9 cellular contexts compared by ENCODE assay signal in genomic region chr16:22357635-22357971, GRCh38. TPM values are rescaled to one million over a fixed set of nuclear protein-coding genes. Genes with fewer than 3 reads are reported as not detected.
DNase-seq lines count a peak whose midpoint lies in the region; ATAC-seq, FAIRE-seq and TF ChIP-seq lines count a peak whose summit lies in the region.
"Had no signal": no experiment of that assay in that cellular context is flagged by ENCODE, and none has a peak within 500 bp of the region (broad histone marks: within the 10 kb centered on the region; RNA-seq: fewer than 3 reads in every experiment).

No MANE protein-coding gene starts in this region.

- H3K4me1 Mint-ChIP-seq in CD4-positive, CD25-positive, alpha-beta regulatory T cell = peaks cover 35 to 88% (median 65%) of the 10 kb centered on the region in 4 donors
- peaks cover 14% of the 10 kb centered on the region for H3K4me1 Mint-ChIP-seq in endothelial cell (ENCODE audit: unreplicated experiment)

- no TSS peak for BruUV-seq in HepG2 (replicated peaks; lab: Mats Ljungman, UMichigan)

- TF ChIP-seq CTCF in endothelial cell (IDR thresholded peaks at IDR 0.05; ENCODE audit: unreplicated experiment) (no peak), HepG2 (CRISPR knock-in tag; IDR thresholded peaks at IDR 0.05) (no peak), left ventricle myocardium inferior (IDR thresholded peaks at IDR 0.05; ENCODE audit: borderline replicate concordance) (no peak), sigmoid colon (IDR thresholded peaks at IDR 0.05) (no peak)

- H3K36me3 ChIP-seq in CD4-positive, CD25-positive, alpha-beta regulatory T cell (ENCODE audit: control insufficient read depth, insufficient read depth, low read length) = peaks cover 23% of the 10 kb centered on the region
- H3K36me3 ChIP-seq in HepG2 (replicated peaks in 1 of 2; ENCODE audit: control insufficient read depth in 1 of 2, insufficient read depth in 2 of 2, low read length in 2 of 2) (peaks cover 20 to 61% of the 10 kb centered on the region in 2 experiments), left ventricle myocardium inferior (peaks cover 6% of the 10 kb centered on the region), sigmoid colon (peaks cover 0 to 6% (median 2%) of the 10 kb centered on the region in 4 donors)

- peak overlapping the region; percentile 89 to 95 (median 93) for H3K27ac Mint-ChIP-seq in CD4-positive, CD25-positive, alpha-beta regulatory T cell
- H3K27ac Mint-ChIP-seq in endothelial cell (ENCODE audit: unreplicated experiment) = peak overlapping the region; percentile 18

- H3K4me1 ChIP-seq in CD4-positive, CD25-positive, alpha-beta regulatory T cell (ENCODE audit: control insufficient read depth, insufficient read depth, low read length, poor library complexity, severe bottlenecking) = peaks cover 83% of the 10 kb centered on the region
- H3K4me1 ChIP-seq in HepG2 (ENCODE audit: insufficient read depth, low read length) = peaks cover 45% of the 10 kb centered on the region
- H3K4me1 ChIP-seq in left ventricle myocardium inferior = peaks cover 16% of the 10 kb centered on the region
- H3K4me1 ChIP-seq in sigmoid colon = peaks cover 0 to 32% (median 25%) of the 10 kb centered on the region in 4 donors

- H2AFZ ChIP-seq in HepG2 (ENCODE audit: low read length) = no peak overlapping the region

- peak; percentile 71 to 73 for ATAC-seq in CD4-positive, CD25-positive, alpha-beta regulatory T cell (ENCODE audit: low read depth in 2 of 2)
- ATAC-seq in GM19438 (IDR thresholded peaks at IDR 0.05; ENCODE audit: low read depth, unreplicated experiment) = peak; percentile 80
- ATAC-seq in HG03460 (IDR thresholded peaks at IDR 0.05; ENCODE audit: unreplicated experiment) = peak; percentile 66
- no peak for ATAC-seq in HepG2

- CTCF ChIA-PET in HepG2 (lab: Yijun Ruan, JAX; ENCODE audit: low intra/inter-chr PET ratio, low total read pairs) = no interaction called here

- POLR2A ChIA-PET in HepG2 (lab: Yijun Ruan, JAX) = interaction anchor here (0.9 to 2.4 kb wide), 2 partner anchors 12 to 17 kb away, joined by 6 read pairs; partner anchors contain the start of gene CDR2

- H3K27ac ChIP-seq in CD4-positive, CD25-positive, alpha-beta regulatory T cell (ENCODE audit: insufficient read depth, low read length, poor library complexity, severe bottlenecking) = peak overlapping the region; percentile 83
- H3K27ac ChIP-seq in HepG2 (ENCODE audit: extremely low read length, insufficient read depth, low read length) = no peak overlapping the region
- H3K27ac ChIP-seq in left ventricle myocardium inferior (replicated peaks) = no peak overlapping the region
- peak overlapping the region in 1 of 4 donors; percentile 20 for H3K27ac ChIP-seq in sigmoid colon

- H3K9me3 ChIP-seq in CD4-positive, CD25-positive, alpha-beta regulatory T cell (ENCODE audit: control insufficient read depth in 2 of 2, low read length in 2 of 2) = no peaks in the 10 kb centered on the region
- H3K9me3 ChIP-seq in HepG2 (ENCODE audit: low read length) (no peaks in the 10 kb centered on the region), left ventricle myocardium inferior (replicated peaks) (no peaks in the 10 kb centered on the region), sigmoid colon (no peaks in the 10 kb centered on the region)

- in situ Hi-C loops in HepG2 (cut with HindIII; ENCODE audit: extremely low pct_ligation_motif_present, low pct_unique_long_range_greater_than_20kb) = no loop called here

- H3K9ac ChIP-seq in HepG2 (ENCODE audit: insufficient read depth, low read depth, low read length) = no peak overlapping the region

- no peak for TF ChIP-seq EP300 in HepG2 (IDR thresholded peaks at IDR 0.05; ENCODE audit: low read depth in 2 of 2, low read length in 2 of 2)
- TF ChIP-seq EP300 in HepG2 (CRISPR knock-in tag; IDR thresholded peaks at IDR 0.05; ENCODE audit: borderline replicate concordance) = no peak
- no peak for TF ChIP-seq EP300 in sigmoid colon (IDR thresholded peaks at IDR 0.05)

- peak overlapping the region; percentile 72 for H3K4me3 ChIP-seq in CD4-positive, CD25-positive, alpha-beta regulatory T cell (ENCODE audit: low read depth, low read length)
- no peak overlapping the region for H3K4me3 ChIP-seq in HepG2 (replicated peaks in 1 of 3; ENCODE audit: insufficient read depth in 1 of 3, low read depth in 2 of 3, low read length in 3 of 3)
- no peak overlapping the region for H3K4me3 ChIP-seq in left ventricle myocardium inferior
- H3K4me3 ChIP-seq in sigmoid colon = no peak overlapping the region

- intact Hi-C loops in HepG2 (cut with micrococcal nuclease; ENCODE audit: unreplicated experiment) = no loop called here
- intact Hi-C loops in left ventricle myocardium inferior (cut with micrococcal nuclease) = no loop called here
- intact Hi-C loops in sigmoid colon (cut with DNase I) = loop anchor here (10.0 kb wide), 1 partner anchor 1067 kb away; no protein-coding TSS in a partner anchor

- peaks cover 0 to 1% (median 0%) of the 10 kb centered on the region in 7 donors for H3K9me3 Mint-ChIP-seq in CD4-positive, CD25-positive, alpha-beta regulatory T cell
- no peaks in the 10 kb centered on the region for H3K9me3 Mint-ChIP-seq in endothelial cell (ENCODE audit: unreplicated experiment)
- H3K9me3 Mint-ChIP-seq: CD14-positive monocyte had no signal

- peaks cover 43% of the 10 kb centered on the region for H4K20me1 ChIP-seq in HepG2 (ENCODE audit: insufficient read depth, low read length)

- peaks cover 72% of the 10 kb centered on the region for H3K79me2 ChIP-seq in HepG2 (ENCODE audit: insufficient read depth, low read length)

- WGBS in HepG2 (ENCODE audit: low lambda C conversion rate) = 98% methylated on average over 1 of the region's 1 CpG
- WGBS in sigmoid colon, 2 donors = 50 to 87% methylated on average over 1 of the region's 1 CpG

- no peak overlapping the region for H3K4me2 ChIP-seq in HepG2 (ENCODE audit: low read depth, low read length)

- H3K27me3 Mint-ChIP-seq in CD4-positive, CD25-positive, alpha-beta regulatory T cell = no peaks in the 10 kb centered on the region
- no peaks in the 10 kb centered on the region for H3K27me3 Mint-ChIP-seq in endothelial cell (ENCODE audit: unreplicated experiment)

- peak overlapping the region; percentile 53 to 90 (median 82) for H3K4me3 Mint-ChIP-seq in CD4-positive, CD25-positive, alpha-beta regulatory T cell
- no peak overlapping the region for H3K4me3 Mint-ChIP-seq in endothelial cell (ENCODE audit: unreplicated experiment)
- H3K4me3 Mint-ChIP-seq: CD14-positive monocyte had no signal

- TF ChIP-seq RAD21 in HepG2 (CRISPR knock-in tag; IDR thresholded peaks at IDR 0.05) = no peak

- TF ChIP-seq POLR2A in HepG2 (IDR thresholded peaks at IDR 0.05; ENCODE audit: insufficient read depth in 1 of 2, low read depth in 2 of 2, low read length in 2 of 2) (no peak), sigmoid colon (IDR thresholded peaks at IDR 0.05) (no peak)

- no peaks in the 10 kb centered on the region for H3K27me3 ChIP-seq in CD4-positive, CD25-positive, alpha-beta regulatory T cell (ENCODE audit: control insufficient read depth, insufficient read depth, low read length)
- H3K27me3 ChIP-seq in HepG2 (ENCODE audit: control insufficient read depth in 1 of 2, insufficient read depth in 2 of 2, low read length in 2 of 2) (no peaks in the 10 kb centered on the region), left ventricle myocardium inferior (ENCODE audit: low read depth) (no peaks in the 10 kb centered on the region), sigmoid colon (no peaks in the 10 kb centered on the region)

- peaks cover 33% of the 10 kb centered on the region for H3K36me3 Mint-ChIP-seq in CD4-positive, CD25-positive, alpha-beta regulatory T cell
- peaks cover 9% of the 10 kb centered on the region for H3K36me3 Mint-ChIP-seq in endothelial cell (ENCODE audit: low read depth, unreplicated experiment)

- DNase-seq in CD4-positive, CD25-positive, alpha-beta regulatory T cell = peak in 2 of 3 donors; percentile 65 to 77
- no peak for DNase-seq in endothelial cell (ENCODE audit: low spot score)
- no peak for DNase-seq in NK-92 (lab: John Stamatoyannopoulos, UW; ENCODE audit: unreplicated experiment)
- DNase-seq in HepG2 (ENCODE audit: low spot score) = no peak
- DNase-seq in left ventricle myocardium inferior = no peak
- DNase-seq in sigmoid colon = no peak

- FAIRE-seq in HepG2 (lab: Jason Lieb, UNC) = no peak

RNA-seq across cellular contexts. Expression of gene CDR2, which starts 16.8 kb away (rescaled TPM):
- 90.2 TPM for total RNA-seq in CD4-positive, CD25-positive, alpha-beta regulatory T cell
- 10 to 100 TPM; 64.7 to 82.1 (median 74.3) TPM for polyA plus RNA-seq in CD4-positive, CD25-positive, alpha-beta regulatory T cell
- total RNA-seq in endothelial cell (ENCODE audit: unreplicated experiment) = 26.3 TPM
- 59.0 and 76.7 TPM in 2 replicates for total RNA-seq in HepG2 (2016; rRNA removed; fragmentation: Illumina TruSeq; extraction: Trizol)
- total RNA-seq in HepG2 (2016; cell fraction: cytosol; rRNA removed; fragmentation: Illumina TruSeq; extraction: Trizol; ENCODE audit: low read depth) = 20.7 and 23.8 TPM in 2 replicates
- 60.0 and 73.9 TPM in 2 replicates for total RNA-seq in HepG2 (2016; cell fraction: insoluble cytoplasmic fraction; rRNA removed; fragmentation: Illumina TruSeq; extraction: Trizol)
- total RNA-seq in HepG2 (2016; cell fraction: membrane; rRNA removed; fragmentation: Illumina TruSeq; extraction: Trizol) = 44.0 and 46.8 TPM in 2 replicates
- 34.8 and 41.9 TPM in 2 replicates for total RNA-seq in HepG2 (2016; cell fraction: nucleus; rRNA removed; fragmentation: Illumina TruSeq; extraction: Trizol)
- 67.5 and 78.9 TPM in 2 replicates for polyA plus RNA-seq in HepG2 (2011; rRNA removed)
- 60.0 and 71.4 TPM in 2 replicates for polyA plus RNA-seq in HepG2 (2011; cell fraction: cytosol; rRNA removed)
- 32.2 and 35.4 TPM in 2 replicates for polyA plus RNA-seq in HepG2 (2011; cell fraction: nucleus; rRNA removed)
- 42.9 and 53.6 TPM in 2 replicates for polyA plus RNA-seq in HepG2 (2012)
- polyA plus RNA-seq in HepG2 (2016; cell fraction: cytosol; fragmentation: Illumina TruSeq; extraction: Trizol; ENCODE audit: low read depth) = 9.2 and 11.4 TPM in 2 replicates
- 89.8 and 91.4 TPM in 2 replicates for polyA plus RNA-seq in HepG2 (2016; cell fraction: insoluble cytoplasmic fraction; fragmentation: Illumina TruSeq; extraction: Trizol; ENCODE audit: low read depth)
- polyA plus RNA-seq in HepG2 (2016; cell fraction: membrane; fragmentation: Illumina TruSeq; extraction: Trizol; ENCODE audit: low read depth) = 27.9 and 34.0 TPM in 2 replicates
- 73.8 and 74.1 TPM in 2 replicates for polyA plus RNA-seq in HepG2 (2016; cell fraction: nucleus; fragmentation: Illumina TruSeq; extraction: Trizol; ENCODE audit: insufficient read depth, low read depth)
- polyA minus RNA-seq in HepG2 (2011; rRNA and poly(A)+ RNA removed; ENCODE audit: low replicate concordance) = 12.4 and 45.2 TPM in 2 replicates
- 55.0 and 56.7 TPM in 2 replicates for polyA minus RNA-seq in HepG2 (2011; cell fraction: cytosol; rRNA and poly(A)+ RNA removed)
- polyA minus RNA-seq in HepG2 (2011; cell fraction: nucleus; rRNA and poly(A)+ RNA removed) = 52.0 and 54.7 TPM in 2 replicates
- 6.8 TPM for total RNA-seq in left ventricle myocardium inferior
- 10 to 100 TPM; 20.3 to 32.3 (median 24.4) TPM for total RNA-seq in sigmoid colon
- 10 to 100 TPM; 14.6 to 22.7 (median 21.0) TPM for polyA plus RNA-seq in sigmoid colon

Comparison
In these comparisons a context has a peak if more than half of its experiments do, and no peak if none do; other contexts are left out.
1. DNase-seq: peak in CD4-positive, CD25-positive, alpha-beta regulatory T cell (2 of 3); none in endothelial cell (single experiment), NK-92 (single experiment), HepG2 (single experiment), left ventricle myocardium inferior (single experiment) and sigmoid colon (single experiment).